24 cellular contexts compared by ENCODE assay signal in the genomic region with DNA sequence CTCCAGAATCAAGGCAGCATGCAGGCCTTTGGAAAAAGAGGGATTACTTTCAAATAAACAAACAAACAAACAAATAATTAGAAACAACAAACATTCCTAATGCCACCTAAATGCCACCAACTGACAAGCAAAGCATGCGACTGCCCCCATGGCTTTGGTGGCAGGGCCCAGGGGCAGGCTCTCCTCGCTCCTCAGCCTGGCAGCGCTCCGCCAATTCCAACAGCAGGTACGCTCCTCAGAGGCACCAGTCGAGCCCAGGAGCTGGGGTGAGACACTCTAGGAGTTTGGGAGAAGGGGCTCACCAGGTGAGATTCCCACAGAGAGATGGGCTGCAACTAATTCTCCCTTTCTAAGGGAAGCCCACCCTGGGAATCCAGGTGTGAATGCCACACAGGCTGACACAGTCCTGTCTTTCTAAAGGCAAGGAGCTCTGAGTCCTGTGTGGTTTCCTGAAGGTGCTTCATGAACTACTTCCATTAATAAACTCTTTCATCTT. TPM values are rescaled to one million over a fixed set of nuclear protein-coding genes. Genes with fewer than 3 reads are reported as not detected.
DNase-seq lines count a peak whose midpoint lies in the region; ATAC-seq and TF ChIP-seq lines count a peak whose summit lies in the region.
"Had no signal": no experiment of that assay in that cellular context is flagged by ENCODE, and none has a peak within 500 bp of the region (broad histone marks: within the 10 kb centered on the region; RNA-seq: fewer than 3 reads in every experiment).

No MANE protein-coding gene starts in this region.

- H3K4me2 ChIP-seq in PC-3 (ENCODE audit: low read length), result no peak overlapping the region; the same call in 1 of the 2 replicates
- H3K4me2 ChIP-seq: hepatocyte had no signal

- WGBS in esophagus squamous epithelium, 2 donors, result 90 to 100% methylated on average over 6 of the region's 6 CpGs

- H3K9me3 ChIP-seq in PC-3 (ENCODE audit: low read length) (no peaks in the 10 kb centered on the region), esophagus squamous epithelium (no peaks in the 10 kb centered on the region)
- H3K9me3 ChIP-seq: stomach, upper lobe of right lung had no signal

- intact Hi-C loops in PC-3 (cut with micrococcal nuclease) (no loop called here), Right ventricle myocardium inferior (cut with DNase I) (no loop called here), esophagus squamous epithelium (cut with DNase I) (no loop called here)

- H3K4me3 ChIP-seq in PC-3 (ENCODE audit: low read length), result no peak overlapping the region
- H3K4me3 ChIP-seq in esophagus squamous epithelium, result no peak overlapping the region
- H3K4me3 ChIP-seq: hepatocyte, stomach, upper lobe of right lung had no signal

- TF ChIP-seq CTCF in PC-3 (conservative IDR thresholded peaks at IDR 0.05; ENCODE audit: low read depth, low read length) (no peak), esophagus squamous epithelium (IDR thresholded peaks at IDR 0.05) (no peak)

- no peak overlapping the region for H2AFZ ChIP-seq in PC-3 (ENCODE audit: low read length)
- H2AFZ ChIP-seq: hepatocyte had no signal

- CTCF ChIA-PET in PC-3 (lab: Charles Lee), result no interaction called here

- H3K27me3 Mint-ChIP-seq in activated T-cell treated with anti-CD3 and anti-CD28 coated beads, Interleukin-2, amount 50 U/mL, for 24 hours, result no peaks in the 10 kb centered on the region
- no peaks in the 10 kb centered on the region for H3K27me3 Mint-ChIP-seq in central memory CD8-positive, alpha-beta T cell
- no peaks in the 10 kb centered on the region for H3K27me3 Mint-ChIP-seq in stimulated activated memory B cell treated with anti-CD40 and anti-IgM and Interleukin-4, amounts not matched to agents 10 μg/mL and 1 μg/mL and 100 μg/mL, for 72 hours

- BruUV-seq in PC-3 (replicated peaks; lab: Mats Ljungman, UMichigan), result no TSS peak

- no peaks in the 10 kb centered on the region for H3K27me3 ChIP-seq in PC-3 (ENCODE audit: low read length)
- H3K27me3 ChIP-seq in esophagus squamous epithelium, result no peaks in the 10 kb centered on the region
- H3K27me3 ChIP-seq: hepatocyte, stomach, upper lobe of right lung had no signal

- no peak for TF ChIP-seq POLR2A in esophagus squamous epithelium (IDR thresholded peaks at IDR 0.05)

- H4K20me1 ChIP-seq in PC-3 (ENCODE audit: low read length), result no peaks in the 10 kb centered on the region

- H3K36me3 Mint-ChIP-seq in activated T-cell treated with anti-CD3 and anti-CD28 coated beads, Interleukin-2, amount 50 U/mL, for 24 hours (ENCODE audit: low read depth), result no peaks in the 10 kb centered on the region
- H3K36me3 Mint-ChIP-seq in central memory CD8-positive, alpha-beta T cell (ENCODE audit: insufficient read depth), result peaks cover 2% of the 10 kb centered on the region
- H3K36me3 Mint-ChIP-seq in stimulated activated memory B cell treated with anti-CD40 and anti-IgM and Interleukin-4, amounts not matched to agents 10 μg/mL and 1 μg/mL and 100 μg/mL, for 72 hours, result no peaks in the 10 kb centered on the region

- peak overlapping the region; percentile 93 for H3K27ac Mint-ChIP-seq in activated T-cell treated with anti-CD3 and anti-CD28 coated beads, Interleukin-2, amount 50 U/mL, for 24 hours
- peak overlapping the region; percentile 47 for H3K27ac Mint-ChIP-seq in central memory CD8-positive, alpha-beta T cell (ENCODE audit: low read depth)
- H3K27ac Mint-ChIP-seq in stimulated activated memory B cell treated with anti-CD40 and anti-IgM and Interleukin-4, amounts not matched to agents 10 μg/mL and 1 μg/mL and 100 μg/mL, for 72 hours, result peak overlapping the region; percentile 95
- H3K27ac Mint-ChIP-seq: HFFc6 had no signal

- DNase-seq in activated T-cell treated with anti-CD3 and anti-CD28 coated beads, Interleukin-2, amount 50 U/mL, for 24 hours, result no peak
- no peak for DNase-seq in activated T-cell treated with anti-CD3 and anti-CD28 coated beads, Interleukin-2, amount 50 U/mL, for 1 hour
- DNase-seq in PC-3 (no peak), Right ventricle myocardium inferior (ENCODE audit: missing footprints) (no peak), esophagus squamous epithelium (lab: John Stamatoyannopoulos, UW) (no peak), DMS79 (lab: John Stamatoyannopoulos, UW) (no peak)
- DNase-seq in central memory CD8-positive, alpha-beta T cell (ENCODE audit: low spot score in 2 of 2), result no peak
- DNase-seq: activated T-cell treated with anti-CD3 and anti-CD28 coated beads for 4 hours, caudate nucleus, COR-L47, EL, HFFc6, kidney, mesendoderm, NCI-H1694 treated with DMSO at 0.1 percent for 48 hours, NCI-H446, SHP77 treated with DMSO at 0.1 percent for 48 hours, stomach, upper lobe of right lung had no signal

- ATAC-seq in PC-3 (no peak), Right ventricle myocardium inferior (no peak)
- no peak for ATAC-seq in central memory CD8-positive, alpha-beta T cell (replicated peaks; ENCODE audit: extremely low read depth, poor library complexity, severe bottlenecking)
- no peak for ATAC-seq in stimulated activated memory B cell treated with anti-CD40 and anti-IgM and Interleukin-4, amounts not matched to agents 10 μg/mL and 1 μg/mL and 100 μg/mL, for 72 hours
- ATAC-seq: upper lobe of right lung had no signal

- peak overlapping the region; percentile 23 for H3K4me3 Mint-ChIP-seq in activated T-cell treated with anti-CD3 and anti-CD28 coated beads, Interleukin-2, amount 50 U/mL, for 24 hours
- H3K4me3 Mint-ChIP-seq in central memory CD8-positive, alpha-beta T cell, result peak overlapping the region; percentile 57
- H3K4me3 Mint-ChIP-seq in stimulated activated memory B cell treated with anti-CD40 and anti-IgM and Interleukin-4, amounts not matched to agents 10 μg/mL and 1 μg/mL and 100 μg/mL, for 72 hours, result peak overlapping the region; percentile 5
- H3K4me3 Mint-ChIP-seq: HFFc6, neural crest cell had no signal

- no peaks in the 10 kb centered on the region for H3K36me3 ChIP-seq in PC-3 (ENCODE audit: low read depth, low read length)
- H3K36me3 ChIP-seq in esophagus squamous epithelium, result no peaks in the 10 kb centered on the region
- H3K36me3 ChIP-seq: stomach, upper lobe of right lung had no signal

- peaks cover 6% of the 10 kb centered on the region for H3F3A ChIP-seq in PC-3 (ENCODE audit: low read length, unreplicated experiment)

- no peaks in the 10 kb centered on the region for H3K9me3 Mint-ChIP-seq in activated T-cell treated with anti-CD3 and anti-CD28 coated beads, Interleukin-2, amount 50 U/mL, for 24 hours
- H3K9me3 Mint-ChIP-seq in central memory CD8-positive, alpha-beta T cell, result no peaks in the 10 kb centered on the region
- H3K9me3 Mint-ChIP-seq in stimulated activated memory B cell treated with anti-CD40 and anti-IgM and Interleukin-4, amounts not matched to agents 10 μg/mL and 1 μg/mL and 100 μg/mL, for 72 hours, result no peaks in the 10 kb centered on the region
- H3K9me3 Mint-ChIP-seq: HFFc6, neural crest cell had no signal

- no peaks in the 10 kb centered on the region for H3K79me2 ChIP-seq in PC-3 (ENCODE audit: low read length)
- H3K79me2 ChIP-seq: hepatocyte had no signal

- POLR2A ChIA-PET in PC-3 (lab: Charles Lee; ENCODE audit: unreplicated experiment), result no interaction called here

- peaks cover 50% of the 10 kb centered on the region for H3K4me1 ChIP-seq in PC-3 (ENCODE audit: insufficient read depth, low read length)
- peaks cover 7 to 18% (median 13%) of the 10 kb centered on the region in 3 donors for H3K4me1 ChIP-seq in esophagus squamous epithelium

- no peaks in the 10 kb centered on the region for H3K9me2 ChIP-seq in PC-3 (replicated peaks; ENCODE audit: low read length)

- peaks cover 96% of the 10 kb centered on the region for H3K4me1 Mint-ChIP-seq in activated T-cell treated with anti-CD3 and anti-CD28 coated beads, Interleukin-2, amount 50 U/mL, for 24 hours (ENCODE audit: low read depth)
- peaks cover 80% of the 10 kb centered on the region for H3K4me1 Mint-ChIP-seq in central memory CD8-positive, alpha-beta T cell
- peaks cover 79% of the 10 kb centered on the region for H3K4me1 Mint-ChIP-seq in stimulated activated memory B cell treated with anti-CD40 and anti-IgM and Interleukin-4, amounts not matched to agents 10 μg/mL and 1 μg/mL and 100 μg/mL, for 72 hours
- H3K4me1 Mint-ChIP-seq: neural crest cell had no signal

- H3K9ac ChIP-seq in PC-3 (ENCODE audit: low read length), result peak overlapping the region; percentile 51

- H3K27ac ChIP-seq in PC-3 (ENCODE audit: low read length), result peak overlapping the region; percentile 96
- peak overlapping the region in 1 of 4 donors; percentile 28 for H3K27ac ChIP-seq in esophagus squamous epithelium
- H3K27ac ChIP-seq: hepatocyte, upper lobe of right lung had no signal

RNA-seq across cellular contexts. Expression of a gene that starts 27.8 kb away (rescaled TPM):
- 69.9 and 93.6 TPM in 2 replicates for total RNA-seq in PC-3 (2014; rRNA removed)
- total RNA-seq in Right ventricle myocardium inferior, result not detected
- total RNA-seq in esophagus squamous epithelium, result not detected
- total RNA-seq: hepatocyte, HT1080, kidney, neural crest cell, stomach had no signal

RNA-seq across cellular contexts. Expression of a gene that starts 41.0 kb away (rescaled TPM):
- total RNA-seq in PC-3 (2014; rRNA removed) (not detected in 2 replicates), Right ventricle myocardium inferior (not detected), esophagus squamous epithelium (not detected)
- total RNA-seq: HFFc6, HT1080, kidney, M059J, neural crest cell, stomach, upper lobe of right lung had no signal

Comparison
In these comparisons a context has a peak if more than half of its experiments do, and no peak if none do; other contexts are left out.
1. H3K4me3 Mint-ChIP-seq: peak in every context shown above with its lines; median percentile 57 in central memory CD8-positive, alpha-beta T cell; 23 in activated T-cell treated with anti-CD3 and anti-CD28 coated beads, Interleukin-2, amount 50 U/mL, for 24 hours; 5 in stimulated activated memory B cell treated with anti-CD40 and anti-IgM and Interleukin-4, amounts not matched to agents 10 μg/mL and 1 μg/mL and 100 μg/mL, for 72 hours.
2. RNA of a gene that starts 27.8 kb away (total RNA-seq): 69.9 to 93.6 TPM in PC-3; not detected in Right ventricle myocardium inferior (single experiment) and not detected in esophagus squamous epithelium; every median in the first group is over 10 times any median in the second.
3. Peak in every context shown above with its lines, with median percentiles within 50 percentile points of each other: H3K27ac Mint-ChIP-seq.